ENCODE assay signal across 8 cellular contexts in the genomic region with DNA sequence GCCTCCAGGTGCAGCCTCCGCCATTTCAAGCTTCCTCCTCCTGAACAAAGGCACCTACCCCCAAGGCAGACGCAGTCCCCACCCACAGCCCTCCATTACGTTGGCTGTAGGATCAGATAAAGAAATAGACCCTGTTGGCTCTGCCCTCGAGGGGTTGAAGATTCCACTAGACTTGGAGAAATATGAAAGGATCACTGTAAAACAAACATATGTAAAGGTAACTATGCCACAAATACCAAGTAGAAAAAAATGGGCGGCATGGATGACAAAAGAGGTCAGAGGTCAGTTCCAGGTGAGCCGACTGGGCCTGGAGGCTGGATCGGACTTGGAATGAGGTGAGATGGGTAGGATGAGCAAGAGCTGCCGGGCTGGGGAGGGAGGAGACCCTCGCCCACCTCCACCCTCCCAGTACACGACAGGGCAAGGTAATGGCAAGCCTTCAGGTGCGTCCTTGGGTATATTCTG.
DNase-seq lines count a peak whose midpoint lies in the region; ATAC-seq and TF ChIP-seq lines count a peak whose summit lies in the region.

No MANE protein-coding gene starts in this region.

- H3K4me3 ChIP-seq in body of pancreas (no peak overlapping the region), mesodermal cell (ENCODE audit: extremely low read depth, insufficient read depth, low read length, poor library complexity, severe bottlenecking) (peak overlapping the region; percentile 37), thyroid gland (replicated peaks in 1 of 3) (no peak overlapping the region), MG63 (no peak overlapping the region)

- no peak for DNase-seq in activated T-cell treated with anti-CD3 and anti-CD28 coated beads, Interleukin-2, amount 50 U/mL, for 4 hours
- DNase-seq in activated T-cell treated with anti-CD3 and anti-CD28 coated beads for 4 hours, result no peak
- DNase-seq in body of pancreas, result no peak
- no peak for DNase-seq in thyroid gland
- no peak for DNase-seq in NAMALWA (ENCODE audit: low spot score)
- DNase-seq in NCI-H2081 (lab: John Stamatoyannopoulos, UW), result no peak
- DNase-seq in MG63, result no peak

- H3K27me3 Mint-ChIP-seq in activated T-cell treated with anti-CD3 and anti-CD28 coated beads, Interleukin-2, amount 50 U/mL, for 4 hours (ENCODE audit: low read depth), result no peaks in the 10 kb centered on the region

- H3K36me3 ChIP-seq in body of pancreas (replicated peaks in 1 of 2; ENCODE audit: insufficient read depth in 1 of 2, low read depth in 2 of 2), result no peaks in the 10 kb centered on the region
- peaks cover 9% of the 10 kb centered on the region for H3K36me3 ChIP-seq in mesodermal cell (ENCODE audit: control insufficient read depth, insufficient read depth, low read length)
- no peaks in the 10 kb centered on the region for H3K36me3 ChIP-seq in thyroid gland
- H3K36me3 ChIP-seq in MG63, result no peaks in the 10 kb centered on the region

- H3K36me3 Mint-ChIP-seq in activated T-cell treated with anti-CD3 and anti-CD28 coated beads, Interleukin-2, amount 50 U/mL, for 4 hours (ENCODE audit: insufficient read depth), result peaks cover 36% of the 10 kb centered on the region

- H3K27me3 ChIP-seq in body of pancreas (no peaks in the 10 kb centered on the region), thyroid gland (no peaks in the 10 kb centered on the region), MG63 (no peaks in the 10 kb centered on the region)

- H3K9me3 ChIP-seq in body of pancreas (no peaks in the 10 kb centered on the region), mesodermal cell (ENCODE audit: control insufficient read depth, low read length) (no peaks in the 10 kb centered on the region), thyroid gland (no peaks in the 10 kb centered on the region), MG63 (no peaks in the 10 kb centered on the region)

- TF ChIP-seq CTCF in body of pancreas (IDR thresholded peaks at IDR 0.05), result no peak
- no peak for TF ChIP-seq CTCF in thyroid gland (IDR thresholded peaks at IDR 0.05)

- H3K9me3 Mint-ChIP-seq in activated T-cell treated with anti-CD3 and anti-CD28 coated beads, Interleukin-2, amount 50 U/mL, for 4 hours, result no peaks in the 10 kb centered on the region

- H3K4me1 Mint-ChIP-seq in activated T-cell treated with anti-CD3 and anti-CD28 coated beads, Interleukin-2, amount 50 U/mL, for 4 hours (ENCODE audit: low read depth), result peaks cover 43% of the 10 kb centered on the region

- H3K4me1 ChIP-seq in body of pancreas, result peaks cover 14% of the 10 kb centered on the region
- peaks cover 21% of the 10 kb centered on the region for H3K4me1 ChIP-seq in mesodermal cell (ENCODE audit: control insufficient read depth, insufficient read depth, low read length, poor library complexity, severe bottlenecking)
- peaks cover 12 to 26% of the 10 kb centered on the region in 2 donors for H3K4me1 ChIP-seq in thyroid gland

- H3K27ac ChIP-seq in body of pancreas (peak overlapping the region in 3 of 4 donors; percentile 80 to 90 (median 90)), mesodermal cell (ENCODE audit: low read depth, low read length, severe bottlenecking) (peak overlapping the region; percentile 84), thyroid gland (peak overlapping the region in 2 of 3 donors; percentile 86 to 91)

- intact Hi-C loops in body of pancreas (cut with DNase I), result no loop called here
- intact Hi-C loops in thyroid gland (cut with DNase I), result loop anchor here (5.0 kb wide), 1 partner anchor 89 kb away; a partner anchor contains a TSS

- no peak for TF ChIP-seq POLR2A in body of pancreas (IDR thresholded peaks at IDR 0.05)
- TF ChIP-seq POLR2A in thyroid gland (IDR thresholded peaks at IDR 0.05), result no peak

- ATAC-seq in activated T-cell treated with anti-CD3 and anti-CD28 coated beads, Interleukin-2, amount 50 U/mL, for 4 hours, result no peak
- no peak for ATAC-seq in body of pancreas

- peak overlapping the region; percentile 74 for H3K4me3 Mint-ChIP-seq in activated T-cell treated with anti-CD3 and anti-CD28 coated beads, Interleukin-2, amount 50 U/mL, for 4 hours

- 83 to 84% methylated on average over 11 of the region's 11 CpGs for WGBS in body of pancreas, 2 donors
- 89 to 93% methylated on average over 4 of the region's 11 CpGs for WGBS in mesodermal cell (ENCODE audit: insufficient coverage in 2 of 2), 2 experiments
- WGBS in thyroid gland, 2 donors, result 85 to 88% methylated on average over 11 of the region's 11 CpGs
